Comparison of ENCODE assay signal across 19 cellular contexts in the genomic region with DNA sequence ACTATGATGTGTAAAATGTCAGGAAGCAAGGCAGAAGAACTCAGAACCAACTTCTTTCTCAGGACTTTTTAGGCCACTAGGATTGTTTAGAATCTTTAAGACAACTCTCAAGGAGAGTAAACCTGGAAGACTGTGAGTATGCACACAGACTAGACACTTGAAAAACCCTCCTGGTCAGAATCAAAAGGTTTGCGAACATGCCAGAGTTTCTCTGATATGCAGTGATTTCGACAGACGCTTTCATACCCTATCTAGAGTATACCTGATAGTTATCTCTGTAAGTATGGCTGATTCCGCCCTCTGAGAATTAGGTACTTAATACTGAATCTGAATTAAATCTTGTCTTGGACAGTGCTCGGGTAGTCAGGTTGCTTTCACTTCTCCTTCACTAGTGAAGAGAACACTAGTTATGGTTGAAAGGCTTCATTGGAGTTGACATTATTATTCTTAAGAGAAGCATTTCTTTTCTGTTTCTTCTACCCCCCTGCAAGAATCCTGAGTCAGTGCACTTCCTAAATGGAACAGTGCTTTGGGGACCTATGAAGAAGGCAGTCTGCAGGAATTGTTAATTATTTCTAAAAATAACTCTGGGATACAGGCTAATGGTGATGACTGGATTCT.
DNase-seq lines count a peak whose midpoint lies in the region; ATAC-seq, FAIRE-seq and TF ChIP-seq lines count a peak whose summit lies in the region.
"Had no signal": no experiment of that assay in that cellular context is flagged by ENCODE, and none has a peak within 500 bp of the region (broad histone marks: within the 10 kb centered on the region; RNA-seq: fewer than 3 reads in every experiment).

No MANE protein-coding gene starts in this region.

- intact Hi-C loops in body of pancreas (cut with DNase I): no loop called here

- H3K4me1 Mint-ChIP-seq in astrocyte (ENCODE audit: low read depth, unreplicated experiment): peaks cover 29% of the 10 kb centered on the region

- H4K20me1 ChIP-seq in GM23248 (ENCODE audit: insufficient read depth) (no peaks in the 10 kb centered on the region), astrocyte (ENCODE audit: insufficient read depth, low read length) (no peaks in the 10 kb centered on the region)

- H3K79me2 ChIP-seq in ACC112 (ENCODE audit: control insufficient read depth, insufficient read depth, low read length, unreplicated experiment): no peaks in the 10 kb centered on the region
- H3K79me2 ChIP-seq in GM23248 (ENCODE audit: insufficient read depth): no peaks in the 10 kb centered on the region
- no peaks in the 10 kb centered on the region for H3K79me2 ChIP-seq in astrocyte (ENCODE audit: insufficient read depth, low read length)

- H3K4me3 ChIP-seq in ACC112 (ENCODE audit: low read depth, low read length) (no peak overlapping the region), GM23248 (peak overlapping the region; percentile 18; the same call in 1 of the 2 replicates), astrocyte (ENCODE audit: insufficient read depth, low read depth, low read length) (peak overlapping the region; percentile 13), BE2C (ENCODE audit: low read depth, low read length) (no peak overlapping the region), body of pancreas (no peak overlapping the region)
- H3K4me3 ChIP-seq: ascending aorta, heart right ventricle, skin epidermis, tibial nerve had no signal

- H3K36me3 ChIP-seq in ACC112 (ENCODE audit: insufficient read depth, low read length) (0 out of 2 replicates have a peak, but pooled peaks cover 2% of the 10 kb centered on the region), GM23248 (ENCODE audit: low read depth) (no peaks in the 10 kb centered on the region), astrocyte (ENCODE audit: insufficient read depth, low read length) (peaks cover 4% of the 10 kb centered on the region), BE2C (no peaks in the 10 kb centered on the region), body of pancreas (replicated peaks in 1 of 2; ENCODE audit: insufficient read depth in 1 of 2, low read depth in 2 of 2) (no peaks in the 10 kb centered on the region)
- H3K36me3 ChIP-seq: ascending aorta, tibial nerve had no signal

- peaks cover 15% of the 10 kb centered on the region for H3F3A ChIP-seq in GM23248 (ENCODE audit: insufficient read depth)

- H3K9me3 ChIP-seq in GM23248 (ENCODE audit: low read depth): no peaks in the 10 kb centered on the region
- H3K9me3 ChIP-seq in astrocyte (ENCODE audit: insufficient read depth, low read depth, low read length): no peaks in the 10 kb centered on the region
- no peaks in the 10 kb centered on the region for H3K9me3 ChIP-seq in BE2C
- H3K9me3 ChIP-seq in body of pancreas: no peaks in the 10 kb centered on the region
- H3K9me3 ChIP-seq: ascending aorta, heart right ventricle, tibial nerve had no signal

- TF ChIP-seq CTCF in astrocyte (IDR thresholded peaks at IDR 0.05; ENCODE audit: insufficient read depth, low read depth, low read length) (no peak), BE2C (IDR thresholded peaks at IDR 0.05; ENCODE audit: low read depth, low read length) (no peak), body of pancreas (IDR thresholded peaks at IDR 0.05) (no peak)

- in situ Hi-C loops in GM23248 (cut with MboI): no loop called here

- H3K27me3 Mint-ChIP-seq in astrocyte (ENCODE audit: low read depth, unreplicated experiment): no peaks in the 10 kb centered on the region
- H3K27me3 Mint-ChIP-seq: activated T-helper 17 cell treated with anti-CD3 and anti-CD28 coated beads, Interleukin-2, amount 50 U/mL, for 72 hours had no signal

- H3K27ac Mint-ChIP-seq in astrocyte (ENCODE audit: unreplicated experiment): peak overlapping the region; percentile 67
- H3K27ac Mint-ChIP-seq: activated T-helper 17 cell treated with anti-CD3 and anti-CD28 coated beads, Interleukin-2, amount 50 U/mL, for 72 hours; endodermal cell had no signal

- H3K27me3 ChIP-seq in ACC112 (ENCODE audit: insufficient read depth, low read length) (no peaks in the 10 kb centered on the region), GM23248 (replicated peaks; ENCODE audit: insufficient read depth) (no peaks in the 10 kb centered on the region), astrocyte (ENCODE audit: insufficient read depth, low read length) (no peaks in the 10 kb centered on the region), BE2C (no peaks in the 10 kb centered on the region), body of pancreas (no peaks in the 10 kb centered on the region)
- H3K27me3 ChIP-seq: ascending aorta, heart right ventricle, tibial nerve had no signal

- no peaks in the 10 kb centered on the region for H3K9me3 Mint-ChIP-seq in astrocyte (ENCODE audit: unreplicated experiment)
- H3K9me3 Mint-ChIP-seq: activated T-helper 17 cell treated with anti-CD3 and anti-CD28 coated beads, Interleukin-2, amount 50 U/mL, for 72 hours; endodermal cell; neural crest cell had no signal

- H3K27ac ChIP-seq in ACC112 (ENCODE audit: low read depth, low read length) (0 out of 2 replicates have a peak overlapping the region, but pooled peaks have one; percentile 6), GM23248 (peak overlapping the region; percentile 57), astrocyte (ENCODE audit: low read depth, low read length) (peak overlapping the region; percentile 55), body of pancreas (no peak overlapping the region)
- H3K27ac ChIP-seq: ascending aorta, heart right ventricle, skin epidermis, tibial nerve had no signal

- whole genome bisulfite sequencing in GM23248 (ENCODE audit: low coverage in 1 of 2, low lambda C conversion rate in 2 of 2, missing lambda C conversion rate in 2 of 2), 2 experiments: 83 to 85% methylated on average over 5 of the region's 5 CpGs
- 85 to 86% methylated on average over 5 of the region's 5 CpGs for WGBS in body of pancreas, 2 donors

- DNase-seq in GM23248 (peak; percentile 48), astrocyte (ENCODE audit: low read depth) (peak; percentile 60), kidney glomerular epithelial cell (lab: John Stamatoyannopoulos, UW) (peak; percentile 93), BE2C (no peak), body of pancreas (no peak)
- DNase-seq: Calu3, endodermal cell, heart right ventricle, left ventricle myocardium superior, NCI-H226 had no signal

- H3K9ac ChIP-seq in GM23248: no peak overlapping the region
- no peak overlapping the region for H3K9ac ChIP-seq in astrocyte (ENCODE audit: low read length)

- no peaks in the 10 kb centered on the region for H3K9me2 ChIP-seq in GM23248 (ENCODE audit: insufficient read depth)

- H3K36me3 Mint-ChIP-seq in astrocyte (ENCODE audit: low read depth, unreplicated experiment): peaks cover 1% of the 10 kb centered on the region

- peak; percentile 63 for FAIRE-seq in astrocyte (lab: Jason Lieb, UNC)
- FAIRE-seq: A204.1 had no signal

- H2AFZ ChIP-seq in ACC112 (ENCODE audit: low read length, unreplicated experiment): no peak overlapping the region
- no peak overlapping the region for H2AFZ ChIP-seq in GM23248
- no peak overlapping the region for H2AFZ ChIP-seq in astrocyte (ENCODE audit: low read depth, low read length)

- no peak for TF ChIP-seq POLR2A in body of pancreas (IDR thresholded peaks at IDR 0.05)

- H3K4me1 ChIP-seq in ACC112 (ENCODE audit: control insufficient read depth, insufficient read depth, low read length, unreplicated experiment) (peaks cover 21% of the 10 kb centered on the region), GM23248 (ENCODE audit: insufficient read depth) (peaks cover 22% of the 10 kb centered on the region), astrocyte (ENCODE audit: insufficient read depth, low read length) (peaks cover 9% of the 10 kb centered on the region), BE2C (no peaks in the 10 kb centered on the region), body of pancreas (no peaks in the 10 kb centered on the region)
- H3K4me1 ChIP-seq: ascending aorta had no signal

- H3K4me2 ChIP-seq in GM23248 (ENCODE audit: unreplicated experiment) (peak overlapping the region; percentile 33), astrocyte (ENCODE audit: low read length) (peak overlapping the region; percentile 67)

- no peak for ATAC-seq in HG02623 (IDR thresholded peaks at IDR 0.05; ENCODE audit: unreplicated experiment)
- ATAC-seq in GM21528 (IDR thresholded peaks at IDR 0.05; ENCODE audit: low FRiP score, unreplicated experiment): no peak
- ATAC-seq in body of pancreas: no peak
- ATAC-seq: activated T-helper 17 cell treated with anti-CD3 and anti-CD28 coated beads, Interleukin-2, amount 50 U/mL, for 72 hours; heart right ventricle; left ventricle myocardium superior had no signal

- H3K4me3 Mint-ChIP-seq in astrocyte (ENCODE audit: unreplicated experiment): no peak overlapping the region
- H3K4me3 Mint-ChIP-seq: activated T-helper 17 cell treated with anti-CD3 and anti-CD28 coated beads, Interleukin-2, amount 50 U/mL, for 72 hours; endodermal cell; neural crest cell had no signal

Comparison
In these comparisons a context has a peak if more than half of its experiments do, and no peak if none do; other contexts are left out.
1. H3K27ac ChIP-seq: peak in ACC112 (single experiment), GM23248 (single experiment) and astrocyte (single experiment); none in body of pancreas (0 of 4).
2. H3K4me3 ChIP-seq: peak in GM23248 (single experiment) and astrocyte (single experiment); none in ACC112 (single experiment), BE2C (single experiment) and body of pancreas (0 of 2).
3. DNase-seq: peak in GM23248 (single experiment), astrocyte (single experiment) and kidney glomerular epithelial cell (single experiment); none in BE2C (single experiment) and body of pancreas (0 of 4).